Comparison of ENCODE assay signal across 21 cellular contexts in the genomic region with DNA sequence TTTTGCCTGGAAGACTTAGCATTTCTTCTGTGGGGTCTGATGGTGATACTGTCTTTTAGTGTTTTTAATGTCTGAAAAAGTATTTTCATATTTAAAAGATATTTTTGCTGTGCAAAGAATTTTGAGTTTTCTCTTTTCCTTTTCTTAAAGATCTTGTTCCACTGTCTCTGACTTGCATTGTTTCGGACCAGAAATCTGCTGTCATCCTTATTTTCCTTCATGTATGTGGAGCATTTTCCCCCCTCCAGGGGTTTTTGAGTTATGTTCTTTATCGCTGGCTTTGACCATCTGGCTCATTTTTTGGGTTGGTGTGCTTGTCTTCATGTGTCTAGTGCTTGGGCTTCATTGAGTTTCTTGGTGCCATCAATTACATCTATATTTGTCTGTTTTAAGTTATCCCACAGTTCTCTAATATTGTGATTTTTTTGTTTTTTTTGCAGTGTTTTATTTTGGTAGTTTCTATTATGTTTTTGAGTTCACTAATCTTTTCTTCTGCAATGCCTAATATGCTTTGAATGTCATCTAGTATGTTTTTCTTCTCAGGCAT.
DNase-seq lines count a peak whose midpoint lies in the region; ATAC-seq and TF ChIP-seq lines count a peak whose summit lies in the region.
"Had no signal": no experiment of that assay in that cellular context is flagged by ENCODE, and none has a peak within 500 bp of the region (broad histone marks: within the 10 kb centered on the region; RNA-seq: fewer than 3 reads in every experiment).

No MANE protein-coding gene starts in this region.

- peak; percentile 7 for DNase-seq in DMS 273 (lab: John Stamatoyannopoulos, UW; ENCODE audit: unreplicated experiment)
- DNase-seq in DMS 273 treated with DMSO at 0.1 percent for 48 hours (lab: John Stamatoyannopoulos, UW), result no peak
- peak; percentile 8 to 10 for DNase-seq in Kasumi-1 (lab: John Stamatoyannopoulos, UW)
- DNase-seq in cardiac fibroblast (ENCODE audit: low read depth in 2 of 2), result peak; percentile 2 to 6
- DNase-seq in iris pigment epithelial cell (ENCODE audit: low read depth), result peak; percentile 5
- DNase-seq in central memory CD4-positive, alpha-beta T cell, result no peak
- DNase-seq in hippocampal formation (lab: John Stamatoyannopoulos, UW), result no peak
- DNase-seq: activated naive CD4-positive, alpha-beta T cell; activated T-cell treated with anti-CD3 and anti-CD28 coated beads, Interleukin-2, amount 50 U/mL, for 1 hour; anterior cingulate cortex; MV-4-11; NCI-H1694 treated with DMSO at 0.1 percent for 48 hours; NCI-H345; NCI-H774; PC-9; SIG-M5; spleen; stimulated activated CD4-positive, alpha-beta T cell treated with anti-CD3 and anti-CD28 coated beads, Interleukin-4, amount 100 ng/mL, for 24 hours; stimulated activated naive CD4-positive, alpha-beta T cell treated with Interleukin-2 at 50 U/mL for 16 hours; thyroid gland had no signal

- no peak for ATAC-seq in GM18520 (IDR thresholded peaks at IDR 0.05; ENCODE audit: unreplicated experiment)

- no peak overlapping the region for H3K4me3 ChIP-seq in cardiac fibroblast (replicated peaks in 1 of 2; ENCODE audit: low read depth in 2 of 2, low read length in 2 of 2)
- H3K4me3 ChIP-seq: PC-9, spleen, thyroid gland had no signal

- no peak for TF ChIP-seq CTCF in cardiac fibroblast (IDR thresholded peaks at IDR 0.05; ENCODE audit: low read depth, low read length)

Comparison
In these comparisons a context has a peak if more than half of its experiments do, and no peak if none do; other contexts are left out.
1. DNase-seq: peak in DMS 273 (single experiment), Kasumi-1 (2 of 2), cardiac fibroblast (2 of 2) and iris pigment epithelial cell (single experiment); none in DMS 273 treated with DMSO at 0.1 percent for 48 hours (single experiment), central memory CD4-positive, alpha-beta T cell (single experiment) and hippocampal formation (0 of 2).